In genomic region chr10:78966844-78967488, GRCh38 we compare ENCODE assay signal across 1 cellular context.
TF ChIP-seq lines count a peak whose summit lies in the region.

No MANE protein-coding gene starts in this region.

TF ChIP-seq in IMR-90, 13 proteins besides CTCF, POLR2A, EP300 and RAD21:
- TF ChIP-seq USF2 (IDR thresholded peaks at IDR 0.05; ENCODE audit: low read depth, low read length) (no peak), NFE2L2 (IDR thresholded peaks at IDR 0.05; ENCODE audit: low read depth, low read length) (no peak), CEBPB (IDR thresholded peaks at IDR 0.05; ENCODE audit: low read depth, low read length) (no peak), MAZ (IDR thresholded peaks at IDR 0.05; ENCODE audit: borderline replicate concordance, low read depth, low read length) (no peak), RCOR1 (IDR thresholded peaks at IDR 0.05; ENCODE audit: insufficient replicate concordance, low read length) (no peak), BHLHE40 (IDR thresholded peaks at IDR 0.05; ENCODE audit: low read depth, low read length) (no peak), FOS (IDR thresholded peaks at IDR 0.05; ENCODE audit: low read depth, low read length) (no peak), SMC3 (IDR thresholded peaks at IDR 0.05; ENCODE audit: low read depth, low read length) (no peak), CHD1 (IDR thresholded peaks at IDR 0.05; ENCODE audit: low read depth, low read length) (no peak), MXI1 (IDR thresholded peaks at IDR 0.05; ENCODE audit: borderline replicate concordance, low read depth, low read length) (no peak), RFX5 (IDR thresholded peaks at IDR 0.05; ENCODE audit: low read depth, low read length) (no peak), ELK1 (IDR thresholded peaks at IDR 0.05; ENCODE audit: borderline replicate concordance, low read depth, low read length) (no peak)
